Comparison of ENCODE assay signal across 15 cellular contexts in genomic region chr5:7762267-7762666, GRCh38.
DNase-seq lines count a peak whose midpoint lies in the region; ATAC-seq and TF ChIP-seq lines count a peak whose summit lies in the region.
"Had no signal": no experiment of that assay in that cellular context is flagged by ENCODE, and none has a peak within 500 bp of the region (broad histone marks: within the 10 kb centered on the region; RNA-seq: fewer than 3 reads in every experiment).

No MANE protein-coding gene starts in this region.

- H3K36me3 ChIP-seq in RWPE2 (ENCODE audit: low read depth), result no peaks in the 10 kb centered on the region
- no peaks in the 10 kb centered on the region for H3K36me3 ChIP-seq in mucosa of descending colon (ENCODE audit: low read depth)
- H3K36me3 ChIP-seq: ascending aorta, thoracic aorta had no signal

- TF ChIP-seq CTCF in RWPE2 (IDR thresholded peaks at IDR 0.05; ENCODE audit: poor library complexity, severe bottlenecking) (no peak), mucosa of descending colon (IDR thresholded peaks at IDR 0.05) (no peak)

- H3K9me3 ChIP-seq in RWPE2 (ENCODE audit: severe bottlenecking), result no peaks in the 10 kb centered on the region
- no peaks in the 10 kb centered on the region for H3K9me3 ChIP-seq in mucosa of descending colon
- H3K9me3 ChIP-seq: ascending aorta, thoracic aorta had no signal

- H3K4me3 ChIP-seq in RWPE2 (ENCODE audit: severe bottlenecking), result no peak overlapping the region
- H3K4me3 ChIP-seq in mucosa of descending colon, result no peak overlapping the region
- H3K4me3 ChIP-seq: ascending aorta, hepatocyte, thoracic aorta had no signal

- DNase-seq in RWPE2 (ENCODE audit: low spot score) (no peak), mucosa of descending colon (no peak), LoVo (ENCODE audit: low spot score) (no peak), substantia nigra (lab: John Stamatoyannopoulos, UW) (no peak)
- DNase-seq: activated T-cell treated with anti-CD3 and anti-CD28 coated beads for 4 hours, COR-L47, IMR-90, SHP77 treated with DMSO at 0.1 percent for 48 hours had no signal

- H3K27me3 ChIP-seq in RWPE2 (ENCODE audit: insufficient read depth, poor library complexity, severe bottlenecking), result no peaks in the 10 kb centered on the region
- H3K27me3 ChIP-seq: ascending aorta, hepatocyte had no signal

- ATAC-seq in GM18519 (IDR thresholded peaks at IDR 0.05; ENCODE audit: low FRiP score, unreplicated experiment) (peak; percentile 78), HG03342 (IDR thresholded peaks at IDR 0.05; ENCODE audit: unreplicated experiment) (peak; percentile 57), RWPE2 (ENCODE audit: low read depth) (peak; percentile 32), mucosa of descending colon (peak; percentile 51), GM19452 (IDR thresholded peaks at IDR 0.05; ENCODE audit: unreplicated experiment) (no peak), GM21447 (IDR thresholded peaks at IDR 0.05; ENCODE audit: unreplicated experiment) (no peak)

- H3K4me1 ChIP-seq in RWPE2 (ENCODE audit: insufficient read depth, poor library complexity, severe bottlenecking) (no peaks in the 10 kb centered on the region), mucosa of descending colon (ENCODE audit: low read depth) (no peaks in the 10 kb centered on the region)

- H3K27ac ChIP-seq in RWPE2 (ENCODE audit: poor library complexity, severe bottlenecking), result no peak overlapping the region
- H3K27ac ChIP-seq in substantia nigra (ENCODE audit: low read depth, low read length, poor library complexity, severe bottlenecking), result no peak overlapping the region
- H3K27ac ChIP-seq: ascending aorta, hepatocyte, thoracic aorta had no signal

- intact Hi-C loops in mucosa of descending colon (cut with DNase I, micrococcal nuclease), result no loop called here

Comparison
In these comparisons a context has a peak if more than half of its experiments do, and no peak if none do; other contexts are left out.
1. ATAC-seq: peak in GM18519 (single experiment), HG03342 (single experiment), RWPE2 (single experiment) and mucosa of descending colon (single experiment); none in GM19452 (single experiment) and GM21447 (single experiment).